ENCODE assay signal across 1 cellular context in the genomic region with DNA sequence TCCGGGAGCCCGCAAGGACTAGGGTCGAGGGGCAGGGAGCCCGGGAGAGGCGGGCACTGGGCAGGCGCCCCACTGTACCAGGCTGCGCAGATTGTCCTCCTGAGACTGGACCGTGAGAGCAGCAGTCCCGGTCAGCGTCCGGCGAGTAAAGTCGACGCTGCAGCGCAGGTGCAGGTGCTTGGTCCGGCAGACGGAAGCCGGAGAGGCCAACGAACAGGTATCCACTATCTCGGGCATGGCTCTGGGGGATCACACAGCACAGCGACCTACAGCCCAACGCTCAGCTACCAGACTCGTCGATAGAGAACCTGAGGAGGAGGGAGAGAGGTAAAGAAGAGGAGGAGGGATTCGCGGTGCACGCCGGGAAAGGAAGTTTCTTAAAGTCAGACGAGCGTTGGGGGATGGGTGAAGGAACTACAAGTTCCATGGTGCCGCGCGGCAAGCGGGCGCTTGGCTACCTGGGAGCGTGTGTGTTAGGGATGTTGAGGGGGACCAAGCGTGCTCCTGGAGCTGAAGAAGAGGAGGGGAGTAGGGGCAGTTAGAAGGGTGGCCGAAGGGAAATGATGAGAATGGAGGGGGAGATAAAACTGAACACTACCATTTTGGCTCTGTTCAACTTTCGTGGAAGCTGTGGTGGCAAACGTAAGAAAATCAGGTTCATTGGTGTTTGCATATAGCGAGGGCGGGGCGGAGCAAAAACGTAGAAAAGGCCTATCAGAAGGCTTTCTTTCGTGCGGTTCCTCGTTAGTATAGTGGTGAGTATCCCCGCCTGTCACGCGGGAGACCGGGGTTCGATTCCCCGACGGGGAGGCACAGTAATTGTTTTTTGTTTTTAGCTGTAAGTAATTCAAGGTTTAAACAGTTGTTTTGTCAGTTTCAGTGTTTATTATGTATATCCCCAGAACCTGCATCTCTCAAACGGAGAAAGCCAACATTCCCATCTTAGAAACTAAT.
TF ChIP-seq lines count a peak whose summit lies in the region.

Gene LTA4H, minus strand, starts transcription at position 305 of the 954 bp plus-strand sequence. Its CDS starts 68 bp downstream, at position 237.

TF ChIP-seq in HepG2, 621 proteins besides CTCF, POLR2A, EP300 and RAD21 (continued from another document):
- TF ChIP-seq PRDM10 (CRISPR knock-in tag; IDR thresholded peaks at IDR 0.05; ENCODE audit: low read depth) (peak; percentile 56), ZNF547 (CRISPR knock-in tag; IDR thresholded peaks at IDR 0.05) (peak; percentile 69; the same call in 1 of the 2 replicates), FOXK2 (IDR thresholded peaks at IDR 0.05) (peak; percentile 59; the same call in 1 of the 2 replicates), HOMEZ (CRISPR knock-in tag; IDR thresholded peaks at IDR 0.05; ENCODE audit: low read depth) (peak; percentile 45; the same call in 1 of the 2 replicates), GATAD2A (CRISPR knock-in tag; IDR thresholded peaks at IDR 0.05) (peak; percentile 15), FOXK1 (CRISPR knock-in tag; IDR thresholded peaks at IDR 0.05; ENCODE audit: borderline replicate concordance, low read depth) (peak; percentile 43; the same call in 1 of the 2 replicates), ZEB1 (IDR thresholded peaks at IDR 0.05; ENCODE audit: insufficient replicate concordance, low read depth) (peak; percentile 13)
- TF ChIP-seq, protein P1, sequence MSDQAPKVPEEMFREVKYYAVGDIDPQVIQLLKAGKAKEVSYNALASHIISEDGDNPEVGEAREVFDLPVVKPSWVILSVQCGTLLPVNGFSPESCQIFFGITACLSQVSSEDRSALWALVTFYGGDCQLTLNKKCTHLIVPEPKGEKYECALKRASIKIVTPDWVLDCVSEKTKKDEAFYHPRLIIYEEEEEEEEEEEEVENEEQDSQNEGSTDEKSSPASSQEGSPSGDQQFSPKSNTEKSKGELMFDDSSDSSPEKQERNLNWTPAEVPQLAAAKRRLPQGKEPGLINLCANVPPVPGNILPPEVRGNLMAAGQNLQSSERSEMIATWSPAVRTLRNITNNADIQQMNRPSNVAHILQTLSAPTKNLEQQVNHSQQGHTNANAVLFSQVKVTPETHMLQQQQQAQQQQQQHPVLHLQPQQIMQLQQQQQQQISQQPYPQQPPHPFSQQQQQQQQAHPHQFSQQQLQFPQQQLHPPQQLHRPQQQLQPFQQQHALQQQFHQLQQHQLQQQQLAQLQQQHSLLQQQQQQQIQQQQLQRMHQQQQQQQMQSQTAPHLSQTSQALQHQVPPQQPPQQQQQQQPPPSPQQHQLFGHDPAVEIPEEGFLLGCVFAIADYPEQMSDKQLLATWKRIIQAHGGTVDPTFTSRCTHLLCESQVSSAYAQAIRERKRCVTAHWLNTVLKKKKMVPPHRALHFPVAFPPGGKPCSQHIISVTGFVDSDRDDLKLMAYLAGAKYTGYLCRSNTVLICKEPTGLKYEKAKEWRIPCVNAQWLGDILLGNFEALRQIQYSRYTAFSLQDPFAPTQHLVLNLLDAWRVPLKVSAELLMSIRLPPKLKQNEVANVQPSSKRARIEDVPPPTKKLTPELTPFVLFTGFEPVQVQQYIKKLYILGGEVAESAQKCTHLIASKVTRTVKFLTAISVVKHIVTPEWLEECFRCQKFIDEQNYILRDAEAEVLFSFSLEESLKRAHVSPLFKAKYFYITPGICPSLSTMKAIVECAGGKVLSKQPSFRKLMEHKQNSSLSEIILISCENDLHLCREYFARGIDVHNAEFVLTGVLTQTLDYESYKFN (CRISPR knock-in tag; conservative IDR thresholded peaks at IDR 0.05), result 0 out of 2 replicates have a peak, but pooled peaks have one; percentile 26
